In genomic region chr2:58466803-58467202, GRCh38 we compare ENCODE assay signal across 15 cellular contexts.
A peak's percentile ranks its signal among the peaks of the same experiment; 100 is the strongest.
DNase-seq lines count a peak whose midpoint lies in the region; ATAC-seq and TF ChIP-seq lines count a peak whose summit lies in the region.
"Had no signal": no experiment of that assay in that cellular context is flagged by ENCODE, and none has a peak within 500 bp of the region (broad histone marks: within the 10 kb centered on the region; RNA-seq: fewer than 3 reads in every experiment).

No MANE protein-coding gene starts in this region.

- H3K27me3 ChIP-seq in ACC112 (ENCODE audit: insufficient read depth, low read length) = no peaks in the 10 kb centered on the region

- H3K4me1 Mint-ChIP-seq in Calu3 (ENCODE audit: low read depth, unreplicated experiment) = no peaks in the 10 kb centered on the region
- H3K4me1 Mint-ChIP-seq: T-helper 17 cell had no signal

- H3K27ac Mint-ChIP-seq in Calu3 (ENCODE audit: unreplicated experiment) = no peak overlapping the region
- H3K27ac Mint-ChIP-seq: T-helper 17 cell had no signal

- CTCF ChIA-PET in Calu3 (lab: Charles Lee) = interaction anchor here (1.1 kb wide), 1 partner anchor 19 kb away, joined by 3 read pairs; no protein-coding TSS in a partner anchor

- H2AFZ ChIP-seq in ACC112 (ENCODE audit: low read length, unreplicated experiment) = peak overlapping the region; percentile 32

- DNase-seq in Jurkat, Clone E6-1 (ENCODE audit: low read depth, low spot score) = peak; percentile 11
- DNase-seq in GM19240 (ENCODE audit: insufficient read length, low spot score) (no peak), Calu3 (no peak), hepatic stellate cell (ENCODE audit: low spot score) (no peak)
- DNase-seq: activated CD4-positive, alpha-beta T cell treated with anti-CD3 and anti-CD28 coated beads for 48 hours; activated effector memory CD4-positive, alpha-beta T cell treated with anti-CD3 and anti-CD28 coated beads, Interleukin-2, amount 50 U/mL, for 16 hours; mesendoderm; NCI-H2227 treated with DMSO at 0.1 percent for 48 hours; stimulated activated naive CD4-positive, alpha-beta T cell; T-helper 17 cell had no signal

- peak overlapping the region; percentile 61; the same call in 1 of the 2 replicates for H3K4me3 ChIP-seq in ACC112 (ENCODE audit: low read depth, low read length)
- H3K4me3 ChIP-seq in Jurkat, Clone E6-1 (ENCODE audit: low read length) = no peak overlapping the region

- no peaks in the 10 kb centered on the region for H3K79me2 ChIP-seq in ACC112 (ENCODE audit: control insufficient read depth, insufficient read depth, low read length, unreplicated experiment)

- H3K27me3 Mint-ChIP-seq in Calu3 (ENCODE audit: unreplicated experiment) = no peaks in the 10 kb centered on the region
- H3K27me3 Mint-ChIP-seq: T-helper 17 cell had no signal

- H3K4me3 Mint-ChIP-seq in Calu3 (ENCODE audit: low read depth, unreplicated experiment) = no peak overlapping the region
- H3K4me3 Mint-ChIP-seq: T-helper 17 cell had no signal

- no TSS peak for BruUV-seq in Calu3 (replicated peaks; lab: Mats Ljungman, UMichigan)

- TF ChIP-seq CTCF in Calu3 (IDR thresholded peaks at IDR 0.05; ENCODE audit: unreplicated experiment) = no peak

- intact Hi-C loops in Calu3 (cut with micrococcal nuclease; ENCODE audit: unreplicated experiment) = no loop called here

- no peaks in the 10 kb centered on the region for H3K36me3 Mint-ChIP-seq in Calu3 (ENCODE audit: insufficient read depth, unreplicated experiment)

- no peak overlapping the region for H3K27ac ChIP-seq in ACC112 (ENCODE audit: low read depth, low read length)

- peak; percentile 81 for ATAC-seq in GM18520 (IDR thresholded peaks at IDR 0.05; ENCODE audit: unreplicated experiment)
- peak; percentile 77 for ATAC-seq in HG02623 (IDR thresholded peaks at IDR 0.05; ENCODE audit: unreplicated experiment)
- no peak for ATAC-seq in GM21526 (IDR thresholded peaks at IDR 0.05; ENCODE audit: low FRiP score, unreplicated experiment)
- ATAC-seq: sciatic nerve, T-helper 17 cell had no signal

- H3K4me1 ChIP-seq in ACC112 (ENCODE audit: control insufficient read depth, insufficient read depth, low read length, unreplicated experiment) = no peaks in the 10 kb centered on the region

- H3K9me3 Mint-ChIP-seq in Calu3 (ENCODE audit: low read depth, unreplicated experiment) = peaks cover 4% of the 10 kb centered on the region

- no peaks in the 10 kb centered on the region for H3K36me3 ChIP-seq in ACC112 (ENCODE audit: insufficient read depth, low read length)
